In the genomic region with DNA sequence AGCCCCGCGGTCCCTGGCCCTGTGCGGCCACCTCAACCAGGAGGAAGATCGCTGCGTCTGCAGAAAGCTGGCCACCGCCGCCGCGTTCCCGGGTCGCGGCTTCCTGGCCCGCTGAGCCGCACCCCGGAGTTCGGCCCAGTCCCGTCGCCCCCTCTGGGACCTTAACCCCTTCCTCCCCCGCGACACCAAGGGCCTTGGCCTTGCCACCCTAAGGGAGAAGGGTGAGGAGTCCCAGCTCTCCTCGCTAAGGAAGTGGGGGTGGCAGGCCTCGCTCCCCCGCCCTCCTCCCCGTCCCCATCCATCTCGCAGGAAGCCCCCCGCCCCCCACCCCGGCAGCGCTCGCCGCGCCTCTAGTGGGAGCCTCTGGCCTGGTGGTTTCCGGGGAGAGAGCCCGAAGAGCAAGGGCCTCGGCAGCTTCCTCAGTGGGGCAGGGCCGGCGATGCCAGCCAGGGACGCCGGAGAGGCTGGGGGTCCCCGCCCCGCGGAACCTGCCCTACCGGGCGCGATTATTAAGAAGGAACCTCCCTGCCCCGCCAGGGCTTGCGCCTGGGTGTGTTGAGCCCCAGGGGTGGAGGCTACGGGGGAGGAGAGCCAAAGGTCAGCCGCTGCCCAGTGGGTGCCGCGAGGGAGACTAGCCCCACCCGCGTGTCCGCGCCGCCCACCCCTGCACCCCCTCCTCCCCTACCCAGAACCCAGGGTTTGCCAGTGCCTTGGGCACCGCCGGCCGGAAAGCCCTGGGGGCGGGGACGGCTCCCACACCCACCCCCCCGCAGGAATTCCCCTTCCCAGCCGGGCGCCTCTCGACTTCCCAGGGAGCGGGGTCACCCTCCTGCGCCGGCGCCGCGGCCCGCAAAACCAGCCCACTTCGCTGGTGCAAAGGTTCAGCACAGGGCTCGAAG, we compare ENCODE assay signal across 1 cellular context.
A peak's percentile ranks its signal among the peaks of the same experiment; 100 is the strongest.
TF ChIP-seq lines count a peak whose summit lies in the region.

No MANE protein-coding gene starts in this region.

TF ChIP-seq in K562, 482 proteins besides CTCF, POLR2A, EP300 and RAD21 (continued from another document and continues in another):
- TF ChIP-seq PBX2 (CRISPR knock-in tag; IDR thresholded peaks at IDR 0.05; ENCODE audit: low read depth) (no peak), PBX2 (tag; conservative IDR thresholded peaks at IDR 0.05; ENCODE audit: low read depth) (no peak), DACH1 (IDR thresholded peaks at IDR 0.05; ENCODE audit: partially characterized antibody) (no peak), ZNF764 (CRISPR knock-in tag; IDR thresholded peaks at IDR 0.05; ENCODE audit: low read depth) (no peak), STAT5A (IDR thresholded peaks at IDR 0.05; ENCODE audit: borderline replicate concordance, low read length) (no peak), FOS (IDR thresholded peaks at IDR 0.05; ENCODE audit: extremely low read depth, insufficient read length) (no peak), ZKSCAN3 (CRISPR knock-in tag; IDR thresholded peaks at IDR 0.05) (no peak), MEIS2 (IDR thresholded peaks at IDR 0.05; ENCODE audit: partially characterized antibody) (no peak), RBM39 (optimal IDR thresholded peaks at IDR 0.05; ENCODE audit: low read depth, low read length) (no peak), TRIM24 (IDR thresholded peaks at IDR 0.05) (no peak), SAFB2 (IDR thresholded peaks at IDR 0.05; ENCODE audit: borderline replicate concordance, low read depth, low read length, severe bottlenecking) (no peak), ZNF717 (CRISPR knock-in tag; IDR thresholded peaks at IDR 0.05) (no peak), ZNF79 (CRISPR knock-in tag; IDR thresholded peaks at IDR 0.05; ENCODE audit: low read depth) (no peak), TRIM28 (IDR thresholded peaks at IDR 0.05) (no peak), BRD4 (IDR thresholded peaks at IDR 0.05) (0 out of 2 replicates have a peak, but pooled peaks have one; percentile 48), ZFP30 (CRISPR knock-in tag; IDR thresholded peaks at IDR 0.05; ENCODE audit: borderline replicate concordance) (no peak), RBM14 (IDR thresholded peaks at IDR 0.05; ENCODE audit: borderline replicate concordance, insufficient read depth, low read depth, low read length) (no peak), ZNF444 (CRISPR knock-in tag; IDR thresholded peaks at IDR 0.05) (no peak), TOE1 (IDR thresholded peaks at IDR 0.05; ENCODE audit: borderline replicate concordance) (no peak), TOE1 (CRISPR knock-in tag; IDR thresholded peaks at IDR 0.05; ENCODE audit: borderline replicate concordance, low read depth) (no peak), ZNF212 (CRISPR knock-in tag; IDR thresholded peaks at IDR 0.05) (no peak), SRSF9 (IDR thresholded peaks at IDR 0.05; ENCODE audit: borderline replicate concordance, low read depth, low read length) (no peak), ZNF274 (IDR thresholded peaks at IDR 0.05; ENCODE audit: borderline replicate concordance, low read depth, low read length) (no peak), ZNF76 (CRISPR knock-in tag; IDR thresholded peaks at IDR 0.05; ENCODE audit: borderline replicate concordance) (no peak), CREB5 (CRISPR knock-in tag; IDR thresholded peaks at IDR 0.05) (no peak), ZNF707 (CRISPR knock-in tag; conservative IDR thresholded peaks at IDR 0.05) (no peak), RHOXF2B (CRISPR knock-in tag; conservative IDR thresholded peaks at IDR 0.05) (no peak), ZNF134 (CRISPR knock-in tag; conservative IDR thresholded peaks at IDR 0.05) (0 out of 2 replicates have a peak, but pooled peaks have one; percentile 28), ZNF586 (CRISPR knock-in tag; conservative IDR thresholded peaks at IDR 0.05) (no peak), TBP (optimal IDR thresholded peaks at IDR 0.05; ENCODE audit: low read depth, low read length) (no peak), MBD2 (IDR thresholded peaks at IDR 0.05; ENCODE audit: borderline replicate concordance, low read depth) (no peak), NELFE (IDR thresholded peaks at IDR 0.05; ENCODE audit: insufficient read depth, insufficient read length) (no peak), CEBPB (tag; IDR thresholded peaks at IDR 0.05) (no peak), SMARCA5 (IDR thresholded peaks at IDR 0.05) (no peak), GATAD2A (IDR thresholded peaks at IDR 0.05) (no peak), MLX (CRISPR knock-in tag; conservative IDR thresholded peaks at IDR 0.05) (no peak), ZNF584 (CRISPR knock-in tag; IDR thresholded peaks at IDR 0.05; ENCODE audit: low read depth) (no peak), RBM17 (IDR thresholded peaks at IDR 0.05; ENCODE audit: borderline replicate concordance, low read depth, low read length) (no peak), HDAC6 (IDR thresholded peaks at IDR 0.05; ENCODE audit: low read depth, low read length) (no peak), WHSC1 (IDR thresholded peaks at IDR 0.05; ENCODE audit: low read length) (no peak), ESRRB (CRISPR knock-in tag; IDR thresholded peaks at IDR 0.05; ENCODE audit: borderline replicate concordance) (no peak), GMEB1 (CRISPR knock-in tag; IDR thresholded peaks at IDR 0.05) (no peak), KAT7 (CRISPR knock-in tag; IDR thresholded peaks at IDR 0.05; ENCODE audit: borderline replicate concordance) (no peak), U2AF1 (optimal IDR thresholded peaks at IDR 0.05; ENCODE audit: low read depth, low read length) (peak; percentile 18), THRA (IDR thresholded peaks at IDR 0.05) (no peak), MECOM (CRISPR knock-in tag; IDR thresholded peaks at IDR 0.05) (no peak)
- TF ChIP-seq, protein P1, sequence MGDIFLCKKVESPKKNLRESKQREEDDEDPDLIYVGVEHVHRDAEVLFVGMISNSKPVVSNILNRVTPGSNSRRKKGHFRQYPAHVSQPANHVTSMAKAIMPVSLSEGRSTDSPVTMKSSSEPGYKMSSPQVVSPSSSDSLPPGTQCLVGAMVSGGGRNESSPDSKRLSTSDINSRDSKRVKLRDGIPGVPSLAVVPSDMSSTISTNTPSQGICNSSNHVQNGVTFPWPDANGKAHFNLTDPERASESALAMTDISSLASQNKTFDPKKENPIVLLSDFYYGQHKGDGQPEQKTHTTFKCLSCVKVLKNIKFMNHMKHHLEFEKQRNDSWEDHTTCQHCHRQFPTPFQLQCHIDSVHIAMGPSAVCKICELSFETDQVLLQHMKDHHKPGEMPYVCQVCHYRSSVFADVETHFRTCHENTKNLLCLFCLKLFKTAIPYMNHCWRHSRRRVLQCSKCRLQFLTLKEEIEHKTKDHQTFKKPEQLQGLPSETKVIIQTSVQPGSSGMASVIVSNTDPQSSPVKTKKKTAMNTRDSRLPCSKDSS (IDR thresholded peaks at IDR 0.05; ENCODE audit: low read depth, partially characterized antibody), result no peak
- TF ChIP-seq, protein P2, sequence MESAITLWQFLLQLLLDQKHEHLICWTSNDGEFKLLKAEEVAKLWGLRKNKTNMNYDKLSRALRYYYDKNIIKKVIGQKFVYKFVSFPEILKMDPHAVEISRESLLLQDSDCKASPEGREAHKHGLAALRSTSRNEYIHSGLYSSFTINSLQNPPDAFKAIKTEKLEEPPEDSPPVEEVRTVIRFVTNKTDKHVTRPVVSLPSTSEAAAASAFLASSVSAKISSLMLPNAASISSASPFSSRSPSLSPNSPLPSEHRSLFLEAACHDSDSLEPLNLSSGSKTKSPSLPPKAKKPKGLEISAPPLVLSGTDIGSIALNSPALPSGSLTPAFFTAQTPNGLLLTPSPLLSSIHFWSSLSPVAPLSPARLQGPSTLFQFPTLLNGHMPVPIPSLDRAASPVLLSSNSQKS (CRISPR knock-in tag; IDR thresholded peaks at IDR 0.05), result no peak
- TF ChIP-seq, protein P3, sequence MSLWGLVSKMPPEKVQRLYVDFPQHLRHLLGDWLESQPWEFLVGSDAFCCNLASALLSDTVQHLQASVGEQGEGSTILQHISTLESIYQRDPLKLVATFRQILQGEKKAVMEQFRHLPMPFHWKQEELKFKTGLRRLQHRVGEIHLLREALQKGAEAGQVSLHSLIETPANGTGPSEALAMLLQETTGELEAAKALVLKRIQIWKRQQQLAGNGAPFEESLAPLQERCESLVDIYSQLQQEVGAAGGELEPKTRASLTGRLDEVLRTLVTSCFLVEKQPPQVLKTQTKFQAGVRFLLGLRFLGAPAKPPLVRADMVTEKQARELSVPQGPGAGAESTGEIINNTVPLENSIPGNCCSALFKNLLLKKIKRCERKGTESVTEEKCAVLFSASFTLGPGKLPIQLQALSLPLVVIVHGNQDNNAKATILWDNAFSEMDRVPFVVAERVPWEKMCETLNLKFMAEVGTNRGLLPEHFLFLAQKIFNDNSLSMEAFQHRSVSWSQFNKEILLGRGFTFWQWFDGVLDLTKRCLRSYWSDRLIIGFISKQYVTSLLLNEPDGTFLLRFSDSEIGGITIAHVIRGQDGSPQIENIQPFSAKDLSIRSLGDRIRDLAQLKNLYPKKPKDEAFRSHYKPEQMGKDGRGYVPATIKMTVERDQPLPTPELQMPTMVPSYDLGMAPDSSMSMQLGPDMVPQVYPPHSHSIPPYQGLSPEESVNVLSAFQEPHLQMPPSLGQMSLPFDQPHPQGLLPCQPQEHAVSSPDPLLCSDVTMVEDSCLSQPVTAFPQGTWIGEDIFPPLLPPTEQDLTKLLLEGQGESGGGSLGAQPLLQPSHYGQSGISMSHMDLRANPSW (CRISPR knock-in tag; IDR thresholded peaks at IDR 0.05), result no peak
- TF ChIP-seq, protein P4, sequence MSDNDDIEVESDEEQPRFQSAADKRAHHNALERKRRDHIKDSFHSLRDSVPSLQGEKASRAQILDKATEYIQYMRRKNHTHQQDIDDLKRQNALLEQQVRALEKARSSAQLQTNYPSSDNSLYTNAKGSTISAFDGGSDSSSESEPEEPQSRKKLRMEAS (CRISPR knock-in tag; IDR thresholded peaks at IDR 0.05), result no peak; the same call in 1 of the 2 replicates
- TF ChIP-seq, protein P5, sequence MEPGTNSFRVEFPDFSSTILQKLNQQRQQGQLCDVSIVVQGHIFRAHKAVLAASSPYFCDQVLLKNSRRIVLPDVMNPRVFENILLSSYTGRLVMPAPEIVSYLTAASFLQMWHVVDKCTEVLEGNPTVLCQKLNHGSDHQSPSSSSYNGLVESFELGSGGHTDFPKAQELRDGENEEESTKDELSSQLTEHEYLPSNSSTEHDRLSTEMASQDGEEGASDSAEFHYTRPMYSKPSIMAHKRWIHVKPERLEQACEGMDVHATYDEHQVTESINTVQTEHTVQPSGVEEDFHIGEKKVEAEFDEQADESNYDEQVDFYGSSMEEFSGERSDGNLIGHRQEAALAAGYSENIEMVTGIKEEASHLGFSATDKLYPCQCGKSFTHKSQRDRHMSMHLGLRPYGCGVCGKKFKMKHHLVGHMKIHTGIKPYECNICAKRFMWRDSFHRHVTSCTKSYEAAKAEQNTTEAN (CRISPR knock-in tag; IDR thresholded peaks at IDR 0.05), result no peak
